19 cellular contexts compared by ENCODE assay signal in genomic region chr4:69743476-69744156, GRCh38.
"Had no signal": no experiment of that assay in that cellular context is flagged by ENCODE, and none has a peak within 500 bp of the region (broad histone marks: within the 10 kb centered on the region; RNA-seq: fewer than 3 reads in every experiment).

No MANE protein-coding gene starts in this region.

- DNase-seq: effector memory CD8-positive, alpha-beta T cell; gastrocnemius medialis; heart right ventricle; islet precursor cell; mammary epithelial cell; naive thymus-derived CD4-positive, alpha-beta T cell; nephron progenitor cell; stimulated activated CD4-positive, alpha-beta T cell treated with anti-CD3 and anti-CD28 coated beads, Interleukin-15, amount 100 ng/mL, for 24 hours; stimulated activated CD4-positive, alpha-beta T cell treated with anti-CD3 and anti-CD28 coated beads, Interleukin-1b, Interleukin-23, amount 100 ng/mL, for 48 hours; stimulated activated CD4-positive, alpha-beta T cell treated with anti-CD3 and anti-CD28 coated beads, Interleukin-4, amount 100 ng/mL, for 24 hours; stimulated activated naive CD4-positive, alpha-beta T cell; stomach; substantia nigra; transverse colon; uterus had no signal

- H3K4me1 ChIP-seq: esophagus muscularis mucosa, gastrocnemius medialis, heart right ventricle, transverse colon, uterus had no signal

- H3K9me3 ChIP-seq: esophagus muscularis mucosa, gastrocnemius medialis, transverse colon, uterus had no signal

- H3K27ac ChIP-seq: epithelial cell of prostate, esophagus muscularis mucosa, gastrocnemius medialis, heart right ventricle, stomach, thoracic aorta, transverse colon, uterus had no signal

- ATAC-seq: effector memory CD8-positive, alpha-beta T cell; gastrocnemius medialis; heart right ventricle; naive thymus-derived CD4-positive, alpha-beta T cell had no signal

- H3K36me3 ChIP-seq: esophagus muscularis mucosa, gastrocnemius medialis, heart right ventricle, stomach, thoracic aorta, uterus had no signal

- H3K27me3 ChIP-seq: gastrocnemius medialis, heart right ventricle, stomach, transverse colon, uterus had no signal

- H3K4me3 ChIP-seq: esophagus muscularis mucosa, gastrocnemius medialis, heart right ventricle, stomach, thoracic aorta, transverse colon, uterus had no signal

- FAIRE-seq: colon had no signal
